Comparison of ENCODE assay signal across 8 cellular contexts in the genomic region with DNA sequence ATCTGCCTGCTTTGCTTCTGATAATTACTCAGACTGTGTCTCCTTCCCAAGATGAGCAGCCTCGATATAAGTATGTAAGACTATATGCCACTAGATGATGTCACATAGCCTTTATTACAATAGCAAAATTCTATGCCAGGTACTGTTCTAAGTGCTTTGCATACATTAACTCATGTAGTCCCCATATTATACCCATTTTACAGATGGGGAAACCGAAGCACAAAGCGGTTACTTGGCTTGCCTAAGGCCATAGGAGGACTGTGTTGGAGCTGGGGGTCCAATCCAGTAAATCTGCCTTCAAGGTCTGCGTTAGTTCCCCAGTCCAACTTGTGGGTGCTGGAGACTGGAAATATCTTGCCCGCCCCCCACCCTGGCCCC. TPM values are rescaled to one million over a fixed set of nuclear protein-coding genes. Genes with fewer than 3 reads are reported as not detected.
DNase-seq lines count a peak whose midpoint lies in the region; ATAC-seq and TF ChIP-seq lines count a peak whose summit lies in the region.

No MANE protein-coding gene starts in this region.

- peaks cover 0 to 9% of the 10 kb centered on the region in 2 donors for H3K4me1 ChIP-seq in thoracic aorta (ENCODE audit: control insufficient read depth in 1 of 2, low read depth in 2 of 2)

- H3K36me3 Mint-ChIP-seq in activated T-cell treated with anti-CD3 and anti-CD28 coated beads, Interleukin-2, amount 50 U/mL, for 24 hours (ENCODE audit: low read depth) = no peaks in the 10 kb centered on the region

- peaks cover 36% of the 10 kb centered on the region for H3K4me1 Mint-ChIP-seq in activated T-cell treated with anti-CD3 and anti-CD28 coated beads, Interleukin-2, amount 50 U/mL, for 24 hours (ENCODE audit: low read depth)

- peak overlapping the region; percentile 40 for H3K4me3 ChIP-seq in astrocyte of the cerebellum (ENCODE audit: low read depth, low read length)
- H3K4me3 ChIP-seq in thoracic aorta = peak overlapping the region; percentile 70

- H3K4me3 Mint-ChIP-seq in activated T-cell treated with anti-CD3 and anti-CD28 coated beads, Interleukin-2, amount 50 U/mL, for 24 hours = peak overlapping the region; percentile 77

- H3K27ac Mint-ChIP-seq in activated T-cell treated with anti-CD3 and anti-CD28 coated beads, Interleukin-2, amount 50 U/mL, for 24 hours = peak overlapping the region; percentile 86

- no peak for ATAC-seq in thoracic aorta (ENCODE audit: insufficient number of reproducible peaks, low FRiP score, low read depth)
- no peak for ATAC-seq in GM21515 (IDR thresholded peaks at IDR 0.05; ENCODE audit: unreplicated experiment)
- ATAC-seq in GM18498 (IDR thresholded peaks at IDR 0.05; ENCODE audit: unreplicated experiment) = no peak

- no peaks in the 10 kb centered on the region for H3K9me3 Mint-ChIP-seq in activated T-cell treated with anti-CD3 and anti-CD28 coated beads, Interleukin-2, amount 50 U/mL, for 24 hours

- no peak for TF ChIP-seq CTCF in astrocyte of the cerebellum (IDR thresholded peaks at IDR 0.05; ENCODE audit: low read depth, low read length, missing control alignments)
- no peak for TF ChIP-seq CTCF in thoracic aorta (IDR thresholded peaks at IDR 0.05)

- no peak for DNase-seq in activated T-cell treated with anti-CD3 and anti-CD28 coated beads, Interleukin-2, amount 50 U/mL, for 24 hours
- DNase-seq in activated T-cell treated with anti-CD3 and anti-CD28 coated beads for 4 hours (no peak), astrocyte of the cerebellum (ENCODE audit: low read depth) (no peak), thoracic aorta (ENCODE audit: low spot score) (no peak), C1 segment of cervical spinal cord (lab: John Stamatoyannopoulos, UW) (no peak)

- H3K27ac ChIP-seq in layer of hippocampus (ENCODE audit: low read depth, low read length) (peak overlapping the region; percentile 80), thoracic aorta (peak overlapping the region; percentile 71 to 74)

- H3K27me3 ChIP-seq in layer of hippocampus (ENCODE audit: control insufficient read depth, insufficient read depth, low read length) (no peaks in the 10 kb centered on the region), thoracic aorta (replicated peaks; ENCODE audit: insufficient read depth) (no peaks in the 10 kb centered on the region)

- H3K9me3 ChIP-seq in thoracic aorta = no peaks in the 10 kb centered on the region

- peaks cover 49% of the 10 kb centered on the region for H3K27me3 Mint-ChIP-seq in activated T-cell treated with anti-CD3 and anti-CD28 coated beads, Interleukin-2, amount 50 U/mL, for 24 hours

- no peaks in the 10 kb centered on the region for H3K36me3 ChIP-seq in thoracic aorta

- in situ Hi-C loops in astrocyte of the cerebellum (cut with HindIII; ENCODE audit: low sequenced_read_pairs) = no loop called here

RNA-seq across cellular contexts. Expression of a gene that starts 0.8 kb away (rescaled TPM):
- 10 to 100 TPM in 1 of 2 donors, 1 to 10 TPM in 1; 5.6 to 20.1 TPM for total RNA-seq in thoracic aorta
